ENCODE assay signal across 24 cellular contexts in the genomic region with DNA sequence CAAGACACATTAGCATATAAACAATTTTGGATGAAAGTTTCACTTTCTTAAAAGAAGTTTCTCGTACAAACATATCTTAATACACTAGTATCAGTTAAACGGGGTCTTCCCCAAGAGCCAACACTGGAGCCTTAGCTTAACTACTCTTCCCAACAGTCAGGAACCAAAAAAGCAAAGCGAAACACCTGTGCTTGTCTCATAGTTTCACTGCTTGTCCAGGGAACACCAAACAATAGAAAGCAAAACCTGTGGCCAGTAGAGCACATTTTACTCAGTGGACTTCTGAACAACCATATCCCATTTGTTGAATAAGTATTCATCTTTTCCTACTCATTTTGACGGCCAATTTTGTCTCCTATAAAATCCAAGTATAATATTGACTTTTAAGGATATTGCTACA.
"Had no signal": no experiment of that assay in that cellular context is flagged by ENCODE, and none has a peak within 500 bp of the region (broad histone marks: within the 10 kb centered on the region; RNA-seq: fewer than 3 reads in every experiment).

No MANE protein-coding gene starts in this region.

- H3K36me3 ChIP-seq: lower lobe of right lung, pancreas, prostate gland, sigmoid colon, spleen, suprapubic skin, thoracic aorta, tibial artery, upper lobe of right lung had no signal

- H3K4me3 ChIP-seq: lower lobe of right lung, pancreas, prostate gland, sigmoid colon, spleen, suprapubic skin, thoracic aorta, tibial artery, upper lobe of right lung had no signal

- H3K9me3 ChIP-seq: pancreas, prostate gland, sigmoid colon, thoracic aorta, tibial artery, upper lobe of right lung had no signal

- DNase-seq: hypothalamus; immature natural killer cell; left ventricle myocardium superior; lower lobe of right lung; mammary epithelial cell; mesenchymal stem cell; naive thymus-derived CD8-positive, alpha-beta T cell; nucleus accumbens; pancreas; posterior cingulate gyrus; retina; right cardiac atrium; sigmoid colon; small intestine; spleen; stimulated activated CD4-positive, alpha-beta T cell treated with anti-CD3 and anti-CD28 coated beads, Interleukin-4, amount 100 ng/mL, for 24 hours; stimulated activated naive CD4-positive, alpha-beta T cell; tibial artery; trophoblast cell; upper lobe of right lung had no signal

- H3K27me3 ChIP-seq: pancreas, sigmoid colon, spleen, suprapubic skin, tibial artery, upper lobe of right lung had no signal

- H3K4me1 ChIP-seq: lower lobe of right lung, pancreas, prostate gland, sigmoid colon, spleen, suprapubic skin, tibial artery, upper lobe of right lung had no signal

- H3K27ac ChIP-seq: lower lobe of right lung, pancreas, prostate gland, sigmoid colon, spleen, suprapubic skin, thoracic aorta, tibial artery, upper lobe of right lung had no signal

- ATAC-seq: left ventricle myocardium superior; lower lobe of right lung; naive thymus-derived CD8-positive, alpha-beta T cell; pancreas; right cardiac atrium; stimulated activated effector memory CD8-positive, alpha-beta T cell treated with anti-CD3 and anti-CD28 coated beads, Interleukin-12 subunit alpha, Interleukin-12 subunit beta, amount 100 ng/mL, for 72 hours; upper lobe of right lung had no signal
